ENCODE assay signal across 15 cellular contexts in the genomic region with DNA sequence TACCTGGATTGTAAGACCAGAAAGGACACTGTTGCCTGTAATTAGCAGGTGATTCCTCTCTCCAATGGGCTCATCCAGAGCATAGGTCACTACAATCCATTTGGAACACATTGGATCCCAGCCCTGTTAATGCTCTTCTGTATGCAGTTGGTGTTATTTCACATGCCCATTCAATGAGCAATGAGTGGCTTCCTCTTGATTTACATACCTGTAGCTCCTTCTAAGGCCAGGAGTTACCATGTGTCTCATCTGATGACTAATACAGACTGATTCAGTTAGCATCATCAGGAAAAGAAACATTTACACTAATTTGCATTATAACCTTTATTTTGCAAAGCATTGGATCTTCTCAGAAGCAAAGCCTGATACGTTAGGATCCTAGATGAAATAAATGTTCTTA.
"Had no signal": no experiment of that assay in that cellular context is flagged by ENCODE, and none has a peak within 500 bp of the region (broad histone marks: within the 10 kb centered on the region; RNA-seq: fewer than 3 reads in every experiment).

No MANE protein-coding gene starts in this region.

- H3K4me3 ChIP-seq: psoas muscle had no signal

- ATAC-seq: activated CD4-positive, CD25-positive, alpha-beta regulatory T cell treated with anti-CD3 and anti-CD28 coated beads, Interleukin-2, amount 50 U/mL, for 24 hours; activated naive CD8-positive, alpha-beta T cell treated with anti-CD3 and anti-CD28 coated beads, Interleukin-2, amount 50 U/mL, for 24 hours; left lobe of liver; psoas muscle; sciatic nerve had no signal

- DNase-seq: activated CD4-positive, alpha-beta memory T cell treated with anti-CD3 and anti-CD28 coated beads for 36 hours; activated naive CD8-positive, alpha-beta T cell treated with anti-CD3 and anti-CD28 coated beads, Interleukin-2, amount 50 U/mL, for 24 hours; activated T-cell treated with anti-CD3 and anti-CD28 coated beads, Interleukin-2, amount 50 U/mL, for 48 hours; caudate nucleus; cortex of kidney; effector CD8-positive, alpha-beta T cell; hypothalamus; nephron progenitor cell; psoas muscle; stimulated activated CD4-positive, alpha-beta T cell treated with anti-CD3 and anti-CD28 coated beads, Interleukin-2, amount 100 ng/mL, for 24 hours; stimulated activated naive CD4-positive, alpha-beta T cell; SW 1271 had no signal
